Comparison of ENCODE assay signal across 10 cellular contexts in genomic region chr1:155253208-155253607, GRCh38. TPM values are rescaled to one million over a fixed set of nuclear protein-coding genes. Genes with fewer than 3 reads are reported as not detected.
A peak's percentile ranks its signal among the peaks of the same experiment; 100 is the strongest.
DNase-seq lines count a peak whose midpoint lies in the region; ATAC-seq, FAIRE-seq and TF ChIP-seq lines count a peak whose summit lies in the region.
"Had no signal": no experiment of that assay in that cellular context is flagged by ENCODE, and none has a peak within 500 bp of the region (broad histone marks: within the 10 kb centered on the region; RNA-seq: fewer than 3 reads in every experiment).

No MANE protein-coding gene starts in this region.

- FAIRE-seq in K562 (lab: Jason Lieb, UNC): no peak

- no peak overlapping the region for H2AFZ ChIP-seq in K562 (ENCODE audit: low read depth, low read length)

- no peak for TF ChIP-seq EP300 in K562 (IDR thresholded peaks at IDR 0.05; ENCODE audit: low read length)

- H3K9me1 ChIP-seq in K562 (ENCODE audit: control insufficient read depth, insufficient read depth, low read length): no peaks in the 10 kb centered on the region

- H3K4me3 ChIP-seq in Caco-2 (ENCODE audit: low read depth, low read length): no peak overlapping the region
- peak overlapping the region; percentile 58; the same call in 1 of the 2 replicates for H3K4me3 ChIP-seq in K562
- no peak overlapping the region for H3K4me3 ChIP-seq in gastrocnemius medialis

- H3K4me1 ChIP-seq in Caco-2 (peaks cover 4% of the 10 kb centered on the region; the same call in 1 of the 2 replicates), K562 (replicated peaks in 1 of 2; ENCODE audit: control insufficient read depth in 2 of 2, insufficient read depth in 2 of 2, low read length in 2 of 2) (peaks cover 25 to 48% of the 10 kb centered on the region in 2 experiments), gastrocnemius medialis (peaks cover 17 to 30% of the 10 kb centered on the region in 2 donors)

- no peaks in the 10 kb centered on the region for H4K20me1 ChIP-seq in K562 (replicated peaks; ENCODE audit: control insufficient read depth, insufficient read depth, low read length)

- intact Hi-C loops in Caco-2 (cut with micrococcal nuclease; ENCODE audit: unreplicated experiment) (no loop called here), K562 (cut with micrococcal nuclease) (loop anchor here (5.0 to 10.0 kb wide), 2 partner anchors 252 to 339 kb away; no protein-coding TSS in a partner anchor), gastrocnemius medialis (cut with DNase I; ENCODE audit: low total_unique reads) (no loop called here), posterior vena cava (cut with DNase I) (loop anchor here (2.0 to 5.0 kb wide), 2 partner anchors 69 to 342 kb away; partner anchors contain the start of gene RUSC1 (in 1 of the 2))

- TF ChIP-seq RAD21 in K562 (CRISPR knock-in tag; conservative IDR thresholded peaks at IDR 0.05 in 1 of 2, IDR thresholded peaks at IDR 0.05 in 1 of 2): no peak

- ATAC-seq in K562 (no peak), gastrocnemius medialis (no peak), HG03469 (IDR thresholded peaks at IDR 0.05; ENCODE audit: unreplicated experiment) (no peak)
- ATAC-seq: left colon had no signal

- BruUV-seq in Caco-2 (replicated peaks; lab: Mats Ljungman, UMichigan) (no TSS peak), K562 (replicated peaks; lab: Mats Ljungman, UMichigan) (TSS peak; percentile 17)

- H3K4me1 Mint-ChIP-seq in Caco-2 (ENCODE audit: low read depth, unreplicated experiment): peaks cover 22% of the 10 kb centered on the region
- H3K4me1 Mint-ChIP-seq in nephron progenitor cell: peaks cover 51% of the 10 kb centered on the region

- peaks cover 15% of the 10 kb centered on the region for H3K36me3 Mint-ChIP-seq in Caco-2 (ENCODE audit: insufficient read depth, unreplicated experiment)
- peaks cover 9% of the 10 kb centered on the region for H3K36me3 Mint-ChIP-seq in nephron progenitor cell (ENCODE audit: low read depth)

- H3K4me3 Mint-ChIP-seq in Caco-2 (ENCODE audit: unreplicated experiment) (peak overlapping the region; percentile 92), nephron progenitor cell (peak overlapping the region; percentile 86)

- H3K27ac Mint-ChIP-seq in Caco-2 (ENCODE audit: unreplicated experiment) (no peak overlapping the region), nephron progenitor cell (peak overlapping the region; percentile 83)

- H3K79me2 ChIP-seq in K562 (ENCODE audit: control insufficient read depth, insufficient read depth, low read length): peaks cover 18% of the 10 kb centered on the region

- in situ Hi-C loops in KBM-7 (cut with MboI; ENCODE audit: low pct_unique_long_range_greater_than_20kb, low sequenced_read_pairs): no loop called here
- in situ Hi-C loops in K562 (cut with MboI): loop anchor here (10.0 kb wide), 1 partner anchor 342 kb away; no protein-coding TSS in a partner anchor
- in situ Hi-C loops in gastrocnemius medialis (cut with MboI; ENCODE audit: low sequenced_read_pairs in 4 of 4): loop anchor here in 1 of 4 donors (10.0 kb wide), 1 partner anchor 62 kb away; no protein-coding TSS in a partner anchor

- DNase-seq in Caco-2 (no peak), KBM-7 (peak; percentile 28), K562 (ENCODE audit: extremely low read depth in 1 of 4, low spot score in 3 of 4) (no peak), nephron progenitor cell (no peak), gastrocnemius medialis (no peak), posterior vena cava (ENCODE audit: low spot score) (no peak)
- DNase-seq in stimulated activated CD4-positive, alpha-beta T cell treated with anti-CD3 and anti-CD28 coated beads, Interleukin-15, amount 100 ng/mL, for 24 hours: no peak
- DNase-seq: left colon; stimulated activated CD4-positive, alpha-beta T cell treated with anti-CD3 and anti-CD28 coated beads, Interleukin-4, amount 100 ng/mL, for 24 hours had no signal

- no peaks in the 10 kb centered on the region for H3K27me3 Mint-ChIP-seq in Caco-2 (ENCODE audit: insufficient read depth, unreplicated experiment)
- H3K27me3 Mint-ChIP-seq in nephron progenitor cell (ENCODE audit: low read depth, poor library complexity): no peaks in the 10 kb centered on the region

- 81% methylated on average over 5 of the region's 5 CpGs for WGBS in K562 (ENCODE audit: insufficient coverage, low coverage, missing lambda C conversion rate)

- no peaks in the 10 kb centered on the region for H3K36me3 ChIP-seq in Caco-2 (ENCODE audit: control insufficient read depth, insufficient read depth, low read length)
- peaks cover 38% of the 10 kb centered on the region; the same call in 2 of the 3 replicates for H3K36me3 ChIP-seq in K562 (ENCODE audit: control insufficient read depth, insufficient read depth, low read length)
- peaks cover 0 to 20% of the 10 kb centered on the region in 2 donors for H3K36me3 ChIP-seq in gastrocnemius medialis

- H3K27me3 ChIP-seq in Caco-2 (replicated peaks; ENCODE audit: control insufficient read depth, insufficient read depth, low read length) (no peaks in the 10 kb centered on the region), K562 (ENCODE audit: control insufficient read depth in 2 of 2, insufficient read depth in 2 of 2, low read length in 2 of 2) (no peaks in the 10 kb centered on the region), gastrocnemius medialis (no peaks in the 10 kb centered on the region)

- no peak for TF ChIP-seq CTCF in Caco-2 (IDR thresholded peaks at IDR 0.05; ENCODE audit: insufficient read depth in 1 of 2, low read depth in 1 of 2, low read length in 1 of 2, severe bottlenecking in 1 of 2, unreplicated experiment in 1 of 2)
- no peak for TF ChIP-seq CTCF in K562 (IDR thresholded peaks at IDR 0.05 in 2 of 3, conservative IDR thresholded peaks at IDR 0.05 in 1 of 3; ENCODE audit: insufficient read depth in 2 of 3, low read depth in 1 of 3, low read length in 3 of 3)
- TF ChIP-seq CTCF in nephron progenitor cell (IDR thresholded peaks at IDR 0.05): no peak
- no peak for TF ChIP-seq CTCF in gastrocnemius medialis (IDR thresholded peaks at IDR 0.05 in 4 of 5, conservative IDR thresholded peaks at IDR 0.05 in 1 of 5)

- H3K9me3 Mint-ChIP-seq in Caco-2 (ENCODE audit: unreplicated experiment): no peaks in the 10 kb centered on the region
- no peaks in the 10 kb centered on the region for H3K9me3 Mint-ChIP-seq in nephron progenitor cell

- H3K9ac ChIP-seq in K562 (ENCODE audit: insufficient read depth in 1 of 2, low read depth in 2 of 2, low read length in 2 of 2): peak overlapping the region in 1 of 2 experiments; percentile 97; a peak in 3 of 4 replicates

- CTCF ChIA-PET in Caco-2 (lab: Charles Lee) (no interaction called here), K562 (lab: Yijun Ruan, JAX; ENCODE audit: low intra/inter-chr PET ratio) (interaction anchor here (0.6 to 1.2 kb wide), 2 partner anchors 57 to 70 kb away, joined by 4 read pairs; no protein-coding TSS in a partner anchor)

- POLR2A ChIA-PET in Caco-2 (lab: Charles Lee): no interaction called here
- POLR2A ChIA-PET in K562 (lab: Yijun Ruan, JAX): interaction anchor here (3.4 kb wide), 1 partner anchor 8 kb away, joined by 29 read pairs; the partner anchor contains the start of gene SCAMP3

- H3K27ac ChIP-seq in K562 (ENCODE audit: extremely low read depth, low read depth, low read length) (no peak overlapping the region; the same call in 2 of the 3 replicates), gastrocnemius medialis (no peak overlapping the region)

- H3K9me3 ChIP-seq in Caco-2 (no peaks in the 10 kb centered on the region), K562 (replicated peaks; ENCODE audit: control insufficient read depth, insufficient read depth, low read depth, low read length) (no peaks in the 10 kb centered on the region), gastrocnemius medialis (no peaks in the 10 kb centered on the region)

- TF ChIP-seq POLR2A in K562 (conservative IDR thresholded peaks at IDR 0.05) (no peak), gastrocnemius medialis (IDR thresholded peaks at IDR 0.05) (no peak)

- peak overlapping the region; percentile 81 for H3K4me2 ChIP-seq in K562 (ENCODE audit: insufficient read depth, low read length)

RNA-seq across cellular contexts. Expression of gene ENTREP3, which starts 2.1 kb away (rescaled TPM):
- total RNA-seq in Caco-2 (2022): 33.1 and 36.6 TPM in 2 replicates
- 20.6 and 45.2 TPM in 2 replicates for total RNA-seq in K562 (2011; cell fraction: chromatin; rRNA removed; ENCODE audit: low replicate concordance)
- 38.6 and 38.9 TPM in 2 replicates for total RNA-seq in K562 (2011; cell fraction: nucleolus; rRNA removed)
- 36.1 and 52.0 TPM in 2 replicates for total RNA-seq in K562 (2011; cell fraction: nucleoplasm; rRNA removed)
- total RNA-seq in K562 (2014; rRNA removed): 6.4 and 10.6 TPM in 2 replicates
- total RNA-seq in K562 (2014; rRNA removed; fragmentation: Illumina TruSeq; extraction: Trizol): 1.9 and 2.0 TPM in 2 replicates
- total RNA-seq in K562 (2015; rRNA removed; fragmentation: Illumina TruSeq; extraction: Trizol): 3.4 and 4.1 TPM in 2 replicates
- 41.8 and 43.0 TPM in 2 replicates for total RNA-seq in K562 (2021)
- 5.9 and 17.5 TPM in 2 replicates for polyA plus RNA-seq in K562 (2011; rRNA removed)
- 10.9 and 13.6 TPM in 2 replicates for polyA plus RNA-seq in K562 (2011; cell fraction: cytosol; rRNA removed)
- polyA plus RNA-seq in K562 (2011; cell fraction: nucleus; rRNA removed): 30.5 and 33.5 TPM in 2 replicates
- 23.2 and 25.9 TPM in 2 replicates for polyA plus RNA-seq in K562 (2012)
- 11.8 and 21.9 TPM in 2 replicates for polyA plus RNA-seq in K562 (2014; fragmentation: Illumina TruSeq; extraction: Trizol)
- polyA plus RNA-seq in K562 (2014; fragmentation: Nextera tagmentation; extraction: Ambion mirVana): 1 to 10 TPM; 2.0 to 2.1 TPM
- 15.4 and 17.7 TPM in 2 replicates for polyA plus RNA-seq in K562 (2014; rRNA removed)
- polyA minus RNA-seq in K562 (2011; rRNA and poly(A)+ RNA removed): 3.8 and 3.9 TPM in 2 replicates
- 13.7 and 24.0 TPM in 2 replicates for polyA minus RNA-seq in K562 (2011; cell fraction: cytosol; rRNA and poly(A)+ RNA removed)
- 6.2 and 7.2 TPM in 2 replicates for polyA minus RNA-seq in K562 (2011; cell fraction: nucleus; rRNA and poly(A)+ RNA removed)
- total RNA-seq in gastrocnemius medialis: 10 to 100 TPM in 3 of 4 donors, 1 to 10 TPM in 1; 7.9 to 22.3 (median 18.8) TPM
- total RNA-seq in posterior vena cava: 10 to 100 TPM; 21.3 to 25.3 TPM

RNA-seq across cellular contexts. Expression of gene SCAMP3, which starts 9.0 kb away (rescaled TPM):
- total RNA-seq in Caco-2 (2022) (53.4 and 55.9 TPM in 2 replicates), K562 (2014; rRNA removed) (101 and 132 TPM in 2 replicates), K562 (2014; rRNA removed; fragmentation: Illumina TruSeq; extraction: Trizol) (13.4 and 14.2 TPM in 2 replicates), K562 (2015; rRNA removed; fragmentation: Illumina TruSeq; extraction: Trizol) (24.0 and 25.4 TPM in 2 replicates), K562 (2021) (111 TPM in 2 replicates), gastrocnemius medialis (100 to 1,000 TPM in 1 of 4 donors, 10 to 100 TPM in 3; 60.0 to 108 (median 79.3) TPM), posterior vena cava (10 to 100 TPM; 34.7 to 37.3 TPM)
- 59.7 and 127 TPM in 2 replicates for total RNA-seq in K562 (2011; cell fraction: chromatin; rRNA removed; ENCODE audit: low replicate concordance)
- total RNA-seq in K562 (2011; cell fraction: nucleolus; rRNA removed): 178 TPM in 2 replicates
- total RNA-seq in K562 (2011; cell fraction: nucleoplasm; rRNA removed): 135 and 144 TPM in 2 replicates
- polyA plus RNA-seq in K562 (2011; rRNA removed) (100 and 140 TPM in 2 replicates), K562 (2014; fragmentation: Illumina TruSeq; extraction: Trizol) (86.1 and 100 TPM in 2 replicates), K562 (2014; fragmentation: Nextera tagmentation; extraction: Ambion mirVana) (10 to 100 TPM; 72.9 to 83.3 TPM), K562 (2014; rRNA removed) (130 and 131 TPM in 2 replicates)
- 214 and 294 TPM in 2 replicates for polyA plus RNA-seq in K562 (2011; cell fraction: cytosol; rRNA removed)
- polyA plus RNA-seq in K562 (2011; cell fraction: nucleus; rRNA removed): 103 and 109 TPM in 2 replicates
- 94.0 and 101 TPM in 2 replicates for polyA plus RNA-seq in K562 (2012)
- 57.0 and 75.1 TPM in 2 replicates for polyA minus RNA-seq in K562 (2011; rRNA and poly(A)+ RNA removed)
- polyA minus RNA-seq in K562 (2011; cell fraction: cytosol; rRNA and poly(A)+ RNA removed): 62.4 and 70.4 TPM in 2 replicates
- polyA minus RNA-seq in K562 (2011; cell fraction: nucleus; rRNA and poly(A)+ RNA removed): 16.4 and 25.2 TPM in 2 replicates

RNA-seq across cellular contexts. Expression of gene CLK2, which starts 20.1 kb away (rescaled TPM):
- total RNA-seq in Caco-2 (2022) (56.8 and 57.5 TPM in 2 replicates), K562 (2014; rRNA removed) (36.4 and 40.2 TPM in 2 replicates), K562 (2014; rRNA removed; fragmentation: Illumina TruSeq; extraction: Trizol) (24.2 and 25.6 TPM in 2 replicates), K562 (2015; rRNA removed; fragmentation: Illumina TruSeq; extraction: Trizol) (37.0 and 39.6 TPM in 2 replicates), K562 (2021) (60.2 and 65.4 TPM in 2 replicates), gastrocnemius medialis (10 to 100 TPM in 2 of 4 donors, 1 to 10 TPM in 2; 7.1 to 13.1 (median 9.8) TPM), posterior vena cava (10 to 100 TPM; 31.2 to 32.3 TPM)
- total RNA-seq in K562 (2011; cell fraction: chromatin; rRNA removed; ENCODE audit: low replicate concordance): 311 and 570 TPM in 2 replicates
- total RNA-seq in K562 (2011; cell fraction: nucleolus; rRNA removed): 299 and 331 TPM in 2 replicates
- total RNA-seq in K562 (2011; cell fraction: nucleoplasm; rRNA removed): 264 and 285 TPM in 2 replicates
- polyA plus RNA-seq in K562 (2011; rRNA removed) (67.8 and 105 TPM in 2 replicates), K562 (2014; fragmentation: Illumina TruSeq; extraction: Trizol) (59.9 and 67.3 TPM in 2 replicates), K562 (2014; fragmentation: Nextera tagmentation; extraction: Ambion mirVana) (10 to 100 TPM; 13.5 to 15.7 TPM), K562 (2014; rRNA removed) (69.1 and 81.4 TPM in 2 replicates)
- polyA plus RNA-seq in K562 (2011; cell fraction: cytosol; rRNA removed): 48.7 and 49.0 TPM in 2 replicates
- polyA plus RNA-seq in K562 (2011; cell fraction: nucleus; rRNA removed): 890 and 922 TPM in 2 replicates
- 56.9 and 62.9 TPM in 2 replicates for polyA plus RNA-seq in K562 (2012)
- polyA minus RNA-seq in K562 (2011; rRNA and poly(A)+ RNA removed): 58.6 and 59.3 TPM in 2 replicates
- polyA minus RNA-seq in K562 (2011; cell fraction: cytosol; rRNA and poly(A)+ RNA removed): 30.5 and 30.7 TPM in 2 replicates
- polyA minus RNA-seq in K562 (2011; cell fraction: nucleus; rRNA and poly(A)+ RNA removed): 109 and 138 TPM in 2 replicates

RNA-seq across cellular contexts. Expression of gene HCN3, which starts 24.1 kb away (rescaled TPM):
- 8.0 and 8.8 TPM in 2 replicates for total RNA-seq in Caco-2 (2022)
- total RNA-seq in K562 (2011; cell fraction: chromatin; rRNA removed; ENCODE audit: low replicate concordance): 31.1 and 65.6 TPM in 2 replicates
- total RNA-seq in K562 (2011; cell fraction: nucleolus; rRNA removed): 41.4 and 45.0 TPM in 2 replicates
- total RNA-seq in K562 (2011; cell fraction: nucleoplasm; rRNA removed): 40.9 and 43.8 TPM in 2 replicates
- 2.3 and 3.2 TPM in 2 replicates for total RNA-seq in K562 (2014; rRNA removed)
- total RNA-seq in K562 (2014; rRNA removed; fragmentation: Illumina TruSeq; extraction: Trizol): 1.7 and 2.9 TPM in 2 replicates
- total RNA-seq in K562 (2015; rRNA removed; fragmentation: Illumina TruSeq; extraction: Trizol): 3.1 and 3.9 TPM in 2 replicates
- 6.6 and 7.0 TPM in 2 replicates for total RNA-seq in K562 (2021)
- 7.2 and 14.5 TPM in 2 replicates for polyA plus RNA-seq in K562 (2011; rRNA removed)
- 7.1 and 13.6 TPM in 2 replicates for polyA plus RNA-seq in K562 (2011; cell fraction: cytosol; rRNA removed)
- polyA plus RNA-seq in K562 (2011; cell fraction: nucleus; rRNA removed): 101 and 112 TPM in 2 replicates
- polyA plus RNA-seq in K562 (2012): 5.6 and 7.6 TPM in 2 replicates
- polyA plus RNA-seq in K562 (2014; fragmentation: Illumina TruSeq; extraction: Trizol): 5.6 and 5.9 TPM in 2 replicates
- polyA plus RNA-seq in K562 (2014; fragmentation: Nextera tagmentation; extraction: Ambion mirVana): 1 to 10 TPM in 1 of 2 experiments, under 1 TPM in 1; 0.91 to 1.0 TPM
- 7.3 and 9.7 TPM in 2 replicates for polyA plus RNA-seq in K562 (2014; rRNA removed)
- 3.7 and 5.6 TPM in 2 replicates for polyA minus RNA-seq in K562 (2011; rRNA and poly(A)+ RNA removed)
- 2.5 and 5.6 TPM in 2 replicates for polyA minus RNA-seq in K562 (2011; cell fraction: cytosol; rRNA and poly(A)+ RNA removed)
- 11.6 and 13.2 TPM in 2 replicates for polyA minus RNA-seq in K562 (2011; cell fraction: nucleus; rRNA and poly(A)+ RNA removed)
- 1 to 10 TPM in 2 of 4 donors, under 1 TPM in 2; 0.18 to 1.5 (median 1.1) TPM for total RNA-seq in gastrocnemius medialis
- total RNA-seq in posterior vena cava: 1 to 10 TPM; 1.4 to 1.5 TPM

RNA-seq across cellular contexts. Expression of gene MTX1, which starts 44.7 kb away (rescaled TPM):
- total RNA-seq in Caco-2 (2022): 64.9 and 65.3 TPM in 2 replicates
- 16.6 and 32.2 TPM in 2 replicates for total RNA-seq in K562 (2011; cell fraction: chromatin; rRNA removed; ENCODE audit: low replicate concordance)
- total RNA-seq in K562 (2011; cell fraction: nucleolus; rRNA removed): 41.9 and 55.9 TPM in 2 replicates
- 26.1 and 28.5 TPM in 2 replicates for total RNA-seq in K562 (2011; cell fraction: nucleoplasm; rRNA removed)
- total RNA-seq in K562 (2014; rRNA removed): 98.4 and 165 TPM in 2 replicates
- 37.3 and 44.6 TPM in 2 replicates for total RNA-seq in K562 (2014; rRNA removed; fragmentation: Illumina TruSeq; extraction: Trizol)
- total RNA-seq in K562 (2015; rRNA removed; fragmentation: Illumina TruSeq; extraction: Trizol): 65.1 and 66.9 TPM in 2 replicates
- total RNA-seq in K562 (2021): 73.8 and 83.3 TPM in 2 replicates
- 65.8 and 73.3 TPM in 2 replicates for polyA plus RNA-seq in K562 (2011; rRNA removed)
- 102 and 177 TPM in 2 replicates for polyA plus RNA-seq in K562 (2011; cell fraction: cytosol; rRNA removed)
- 65.2 and 88.3 TPM in 2 replicates for polyA plus RNA-seq in K562 (2011; cell fraction: nucleus; rRNA removed)
- 79.8 and 86.4 TPM in 2 replicates for polyA plus RNA-seq in K562 (2012)
- polyA plus RNA-seq in K562 (2014; fragmentation: Illumina TruSeq; extraction: Trizol): 80.0 and 88.4 TPM in 2 replicates
- polyA plus RNA-seq in K562 (2014; fragmentation: Nextera tagmentation; extraction: Ambion mirVana): 10 to 100 TPM; 29.1 to 66.3 TPM
- polyA plus RNA-seq in K562 (2014; rRNA removed): 83.5 and 90.5 TPM in 2 replicates
- polyA minus RNA-seq in K562 (2011; rRNA and poly(A)+ RNA removed): 25.2 and 38.9 TPM in 2 replicates
- polyA minus RNA-seq in K562 (2011; cell fraction: cytosol; rRNA and poly(A)+ RNA removed): 35.6 and 41.5 TPM in 2 replicates
- 26.3 and 28.4 TPM in 2 replicates for polyA minus RNA-seq in K562 (2011; cell fraction: nucleus; rRNA and poly(A)+ RNA removed)
- total RNA-seq in gastrocnemius medialis: 10 to 100 TPM; 14.4 to 26.9 (median 24.6) TPM
- 10 to 100 TPM; 20.9 to 26.8 TPM for total RNA-seq in posterior vena cava

Comparison
In these comparisons a context has a peak if more than half of its experiments do, and no peak if none do; other contexts are left out.
1. intact Hi-C loops: an anchor here in K562 (5.0 to 10.0 kb wide) and posterior vena cava (2.0 to 5.0 kb wide); none called in Caco-2 and gastrocnemius medialis.